Comparison of ENCODE assay signal across 3 cellular contexts in the genomic region with DNA sequence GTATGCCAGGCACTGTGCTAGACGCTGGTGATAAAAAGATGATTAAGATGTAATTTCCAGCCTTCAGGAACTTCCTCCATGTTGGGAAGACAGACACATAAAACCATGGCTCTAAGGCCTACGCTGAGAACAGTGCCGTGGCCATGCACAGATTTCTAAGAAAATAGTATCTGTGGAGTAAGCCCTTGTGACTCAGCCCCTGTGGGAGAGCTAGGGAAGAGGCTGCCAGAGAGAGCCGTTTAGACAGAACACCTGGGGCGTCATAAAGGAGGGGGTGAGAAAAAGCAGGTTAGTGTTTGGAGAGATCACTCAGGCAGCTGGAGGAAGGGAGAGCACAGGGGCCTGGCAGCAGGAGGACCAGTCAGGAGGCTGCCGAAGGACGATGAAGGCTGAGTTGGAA.
TF ChIP-seq lines count a peak whose summit lies in the region.

No MANE protein-coding gene starts in this region.

TF ChIP-seq in SK-N-SH, 30 proteins besides CTCF, POLR2A, EP300 and RAD21 (continued from another document and continues in another):
- TF ChIP-seq, protein P1, sequence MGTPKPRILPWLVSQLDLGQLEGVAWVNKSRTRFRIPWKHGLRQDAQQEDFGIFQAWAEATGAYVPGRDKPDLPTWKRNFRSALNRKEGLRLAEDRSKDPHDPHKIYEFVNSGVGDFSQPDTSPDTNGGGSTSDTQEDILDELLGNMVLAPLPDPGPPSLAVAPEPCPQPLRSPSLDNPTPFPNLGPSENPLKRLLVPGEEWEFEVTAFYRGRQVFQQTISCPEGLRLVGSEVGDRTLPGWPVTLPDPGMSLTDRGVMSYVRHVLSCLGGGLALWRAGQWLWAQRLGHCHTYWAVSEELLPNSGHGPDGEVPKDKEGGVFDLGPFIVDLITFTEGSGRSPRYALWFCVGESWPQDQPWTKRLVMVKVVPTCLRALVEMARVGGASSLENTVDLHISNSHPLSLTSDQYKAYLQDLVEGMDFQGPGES (IDR thresholded peaks at IDR 0.05; ENCODE audit: low read depth, low read length): no peak
- TF ChIP-seq GABPA (IDR thresholded peaks at IDR 0.05; ENCODE audit: low read depth): no peak
- TF ChIP-seq MEF2A (IDR thresholded peaks at IDR 0.05; ENCODE audit: borderline replicate concordance, low read depth): no peak
- no peak for TF ChIP-seq TEAD4 (IDR thresholded peaks at IDR 0.05; ENCODE audit: borderline replicate concordance, insufficient read depth)
- no peak for TF ChIP-seq GATA2 (CRISPR knock-in tag; IDR thresholded peaks at IDR 0.05)
- no peak for TF ChIP-seq SIN3A (IDR thresholded peaks at IDR 0.05; ENCODE audit: borderline replicate concordance, low read depth, low read length)
- TF ChIP-seq ZBTB33 (IDR thresholded peaks at IDR 0.05; ENCODE audit: borderline replicate concordance, low read depth): no peak
- TF ChIP-seq POLR2AphosphoS5 (IDR thresholded peaks at IDR 0.05; ENCODE audit: low read depth, low read length): no peak
- no peak for TF ChIP-seq CHD2 (IDR thresholded peaks at IDR 0.05; ENCODE audit: low read length, partially characterized antibody)
- no peak for TF ChIP-seq MXI1 (IDR thresholded peaks at IDR 0.05; ENCODE audit: low read depth, low read length)
- TF ChIP-seq REST (IDR thresholded peaks at IDR 0.05; ENCODE audit: low read depth, low read length): no peak

TF ChIP-seq in SK-N-SH treated with all-trans-retinoic acid at 6 μM for 48 hours, 23 proteins besides CTCF, POLR2A, EP300 and RAD21:
- TF ChIP-seq, protein P2, sequence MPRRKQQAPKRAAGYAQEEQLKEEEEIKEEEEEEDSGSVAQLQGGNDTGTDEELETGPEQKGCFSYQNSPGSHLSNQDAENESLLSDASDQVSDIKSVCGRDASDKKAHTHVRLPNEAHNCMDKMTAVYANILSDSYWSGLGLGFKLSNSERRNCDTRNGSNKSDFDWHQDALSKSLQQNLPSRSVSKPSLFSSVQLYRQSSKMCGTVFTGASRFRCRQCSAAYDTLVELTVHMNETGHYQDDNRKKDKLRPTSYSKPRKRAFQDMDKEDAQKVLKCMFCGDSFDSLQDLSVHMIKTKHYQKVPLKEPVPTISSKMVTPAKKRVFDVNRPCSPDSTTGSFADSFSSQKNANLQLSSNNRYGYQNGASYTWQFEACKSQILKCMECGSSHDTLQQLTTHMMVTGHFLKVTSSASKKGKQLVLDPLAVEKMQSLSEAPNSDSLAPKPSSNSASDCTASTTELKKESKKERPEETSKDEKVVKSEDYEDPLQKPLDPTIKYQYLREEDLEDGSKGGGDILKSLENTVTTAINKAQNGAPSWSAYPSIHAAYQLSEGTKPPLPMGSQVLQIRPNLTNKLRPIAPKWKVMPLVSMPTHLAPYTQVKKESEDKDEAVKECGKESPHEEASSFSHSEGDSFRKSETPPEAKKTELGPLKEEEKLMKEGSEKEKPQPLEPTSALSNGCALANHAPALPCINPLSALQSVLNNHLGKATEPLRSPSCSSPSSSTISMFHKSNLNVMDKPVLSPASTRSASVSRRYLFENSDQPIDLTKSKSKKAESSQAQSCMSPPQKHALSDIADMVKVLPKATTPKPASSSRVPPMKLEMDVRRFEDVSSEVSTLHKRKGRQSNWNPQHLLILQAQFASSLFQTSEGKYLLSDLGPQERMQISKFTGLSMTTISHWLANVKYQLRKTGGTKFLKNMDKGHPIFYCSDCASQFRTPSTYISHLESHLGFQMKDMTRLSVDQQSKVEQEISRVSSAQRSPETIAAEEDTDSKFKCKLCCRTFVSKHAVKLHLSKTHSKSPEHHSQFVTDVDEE (CRISPR knock-in tag; IDR thresholded peaks at IDR 0.05): no peak
- TF ChIP-seq OSR1 (CRISPR knock-in tag; IDR thresholded peaks at IDR 0.05) (no peak), ARNTL (CRISPR knock-in tag; IDR thresholded peaks at IDR 0.05; ENCODE audit: borderline replicate concordance, low read depth) (no peak), GLIS3 (CRISPR knock-in tag; IDR thresholded peaks at IDR 0.05) (no peak), PATZ1 (CRISPR knock-in tag; IDR thresholded peaks at IDR 0.05; ENCODE audit: borderline replicate concordance) (no peak), SNAI2 (CRISPR knock-in tag; IDR thresholded peaks at IDR 0.05) (no peak), ESRRG (CRISPR knock-in tag; IDR thresholded peaks at IDR 0.05) (no peak), PPARA (CRISPR knock-in tag; IDR thresholded peaks at IDR 0.05; ENCODE audit: borderline replicate concordance) (no peak), TOX (CRISPR knock-in tag; IDR thresholded peaks at IDR 0.05; ENCODE audit: borderline replicate concordance) (no peak), ZNF565 (CRISPR knock-in tag; conservative IDR thresholded peaks at IDR 0.05; ENCODE audit: low read depth) (no peak), ZFP30 (CRISPR knock-in tag; IDR thresholded peaks at IDR 0.05) (no peak), ZC3H10 (CRISPR knock-in tag; IDR thresholded peaks at IDR 0.05) (no peak), TCF4 (CRISPR knock-in tag; IDR thresholded peaks at IDR 0.05; ENCODE audit: borderline replicate concordance) (no peak), ZFP3 (CRISPR knock-in tag; IDR thresholded peaks at IDR 0.05) (no peak), ZNF8 (CRISPR knock-in tag; IDR thresholded peaks at IDR 0.05) (no peak), ISL1 (CRISPR knock-in tag; IDR thresholded peaks at IDR 0.05) (no peak), CREB5 (CRISPR knock-in tag; IDR thresholded peaks at IDR 0.05; ENCODE audit: low read depth) (no peak), CSDC2 (CRISPR knock-in tag; IDR thresholded peaks at IDR 0.05) (no peak)
- TF ChIP-seq, protein P3, sequence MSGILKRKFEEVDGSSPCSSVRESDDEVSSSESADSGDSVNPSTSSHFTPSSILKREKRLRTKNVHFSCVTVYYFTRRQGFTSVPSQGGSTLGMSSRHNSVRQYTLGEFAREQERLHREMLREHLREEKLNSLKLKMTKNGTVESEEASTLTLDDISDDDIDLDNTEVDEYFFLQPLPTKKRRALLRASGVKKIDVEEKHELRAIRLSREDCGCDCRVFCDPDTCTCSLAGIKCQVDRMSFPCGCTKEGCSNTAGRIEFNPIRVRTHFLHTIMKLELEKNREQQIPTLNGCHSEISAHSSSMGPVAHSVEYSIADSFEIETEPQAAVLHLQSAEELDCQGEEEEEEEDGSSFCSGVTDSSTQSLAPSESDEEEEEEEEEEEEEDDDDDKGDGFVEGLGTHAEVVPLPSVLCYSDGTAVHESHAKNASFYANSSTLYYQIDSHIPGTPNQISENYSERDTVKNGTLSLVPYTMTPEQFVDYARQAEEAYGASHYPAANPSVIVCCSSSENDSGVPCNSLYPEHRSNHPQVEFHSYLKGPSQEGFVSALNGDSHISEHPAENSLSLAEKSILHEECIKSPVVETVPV (CRISPR knock-in tag; IDR thresholded peaks at IDR 0.05): no peak

TF ChIP-seq in WTC11, 78 proteins besides CTCF, POLR2A, EP300 and RAD21 (continued from another document):
- TF ChIP-seq, protein P4, sequence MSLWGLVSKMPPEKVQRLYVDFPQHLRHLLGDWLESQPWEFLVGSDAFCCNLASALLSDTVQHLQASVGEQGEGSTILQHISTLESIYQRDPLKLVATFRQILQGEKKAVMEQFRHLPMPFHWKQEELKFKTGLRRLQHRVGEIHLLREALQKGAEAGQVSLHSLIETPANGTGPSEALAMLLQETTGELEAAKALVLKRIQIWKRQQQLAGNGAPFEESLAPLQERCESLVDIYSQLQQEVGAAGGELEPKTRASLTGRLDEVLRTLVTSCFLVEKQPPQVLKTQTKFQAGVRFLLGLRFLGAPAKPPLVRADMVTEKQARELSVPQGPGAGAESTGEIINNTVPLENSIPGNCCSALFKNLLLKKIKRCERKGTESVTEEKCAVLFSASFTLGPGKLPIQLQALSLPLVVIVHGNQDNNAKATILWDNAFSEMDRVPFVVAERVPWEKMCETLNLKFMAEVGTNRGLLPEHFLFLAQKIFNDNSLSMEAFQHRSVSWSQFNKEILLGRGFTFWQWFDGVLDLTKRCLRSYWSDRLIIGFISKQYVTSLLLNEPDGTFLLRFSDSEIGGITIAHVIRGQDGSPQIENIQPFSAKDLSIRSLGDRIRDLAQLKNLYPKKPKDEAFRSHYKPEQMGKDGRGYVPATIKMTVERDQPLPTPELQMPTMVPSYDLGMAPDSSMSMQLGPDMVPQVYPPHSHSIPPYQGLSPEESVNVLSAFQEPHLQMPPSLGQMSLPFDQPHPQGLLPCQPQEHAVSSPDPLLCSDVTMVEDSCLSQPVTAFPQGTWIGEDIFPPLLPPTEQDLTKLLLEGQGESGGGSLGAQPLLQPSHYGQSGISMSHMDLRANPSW (CRISPR knock-in tag; conservative IDR thresholded peaks at IDR 0.05; ENCODE audit: low read depth): no peak
- no peak for TF ChIP-seq MXD4 (CRISPR knock-in tag; IDR thresholded peaks at IDR 0.05; ENCODE audit: borderline replicate concordance)
- no peak for TF ChIP-seq MLX (CRISPR knock-in tag; IDR thresholded peaks at IDR 0.05)
- TF ChIP-seq, protein P5, sequence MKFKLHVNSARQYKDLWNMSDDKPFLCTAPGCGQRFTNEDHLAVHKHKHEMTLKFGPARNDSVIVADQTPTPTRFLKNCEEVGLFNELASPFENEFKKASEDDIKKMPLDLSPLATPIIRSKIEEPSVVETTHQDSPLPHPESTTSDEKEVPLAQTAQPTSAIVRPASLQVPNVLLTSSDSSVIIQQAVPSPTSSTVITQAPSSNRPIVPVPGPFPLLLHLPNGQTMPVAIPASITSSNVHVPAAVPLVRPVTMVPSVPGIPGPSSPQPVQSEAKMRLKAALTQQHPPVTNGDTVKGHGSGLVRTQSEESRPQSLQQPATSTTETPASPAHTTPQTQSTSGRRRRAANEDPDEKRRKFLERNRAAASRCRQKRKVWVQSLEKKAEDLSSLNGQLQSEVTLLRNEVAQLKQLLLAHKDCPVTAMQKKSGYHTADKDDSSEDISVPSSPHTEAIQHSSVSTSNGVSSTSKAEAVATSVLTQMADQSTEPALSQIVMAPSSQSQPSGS (CRISPR knock-in tag; IDR thresholded peaks at IDR 0.05; ENCODE audit: borderline replicate concordance, low read depth): no peak
- TF ChIP-seq, protein P6, sequence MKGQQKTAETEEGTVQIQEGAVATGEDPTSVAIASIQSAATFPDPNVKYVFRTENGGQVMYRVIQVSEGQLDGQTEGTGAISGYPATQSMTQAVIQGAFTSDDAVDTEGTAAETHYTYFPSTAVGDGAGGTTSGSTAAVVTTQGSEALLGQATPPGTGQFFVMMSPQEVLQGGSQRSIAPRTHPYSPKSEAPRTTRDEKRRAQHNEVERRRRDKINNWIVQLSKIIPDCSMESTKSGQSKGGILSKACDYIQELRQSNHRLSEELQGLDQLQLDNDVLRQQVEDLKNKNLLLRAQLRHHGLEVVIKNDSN (CRISPR knock-in tag; IDR thresholded peaks at IDR 0.05): no peak
- no peak for TF ChIP-seq OVOL2 (CRISPR knock-in tag; IDR thresholded peaks at IDR 0.05; ENCODE audit: borderline replicate concordance)
- no peak for TF ChIP-seq IRF2 (CRISPR knock-in tag; IDR thresholded peaks at IDR 0.05; ENCODE audit: borderline replicate concordance, low read depth)
- no peak for TF ChIP-seq ZNF263 (CRISPR knock-in tag; IDR thresholded peaks at IDR 0.05; ENCODE audit: low read depth)
- no peak for TF ChIP-seq ZNF512 (CRISPR knock-in tag; IDR thresholded peaks at IDR 0.05; ENCODE audit: borderline replicate concordance)
- no peak for TF ChIP-seq SP1 (CRISPR knock-in tag; conservative IDR thresholded peaks at IDR 0.05)
- TF ChIP-seq, protein P7, sequence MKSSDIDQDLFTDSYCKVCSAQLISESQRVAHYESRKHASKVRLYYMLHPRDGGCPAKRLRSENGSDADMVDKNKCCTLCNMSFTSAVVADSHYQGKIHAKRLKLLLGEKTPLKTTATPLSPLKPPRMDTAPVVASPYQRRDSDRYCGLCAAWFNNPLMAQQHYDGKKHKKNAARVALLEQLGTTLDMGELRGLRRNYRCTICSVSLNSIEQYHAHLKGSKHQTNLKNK (CRISPR knock-in tag; IDR thresholded peaks at IDR 0.05): no peak
- TF ChIP-seq PRRX2 (CRISPR knock-in tag; IDR thresholded peaks at IDR 0.05): no peak
